15 cellular contexts compared by ENCODE assay signal in genomic region chr3:158465074-158465473, GRCh38.
A peak's percentile ranks its signal among the peaks of the same experiment; 100 is the strongest.
DNase-seq lines count a peak whose midpoint lies in the region; ATAC-seq and TF ChIP-seq lines count a peak whose summit lies in the region.
"Had no signal": no experiment of that assay in that cellular context is flagged by ENCODE, and none has a peak within 500 bp of the region (broad histone marks: within the 10 kb centered on the region; RNA-seq: fewer than 3 reads in every experiment).

No MANE protein-coding gene starts in this region.

- intact Hi-C loops in posterior cingulate gyrus (cut with DNase I) (no loop called here), lower leg skin (cut with DNase I; ENCODE audit: low total_unique reads) (no loop called here), head of caudate nucleus (cut with DNase I) (no loop called here)

- no peak overlapping the region for H3K4me3 ChIP-seq in GM12865 (ENCODE audit: low read depth, low read length)
- no peak overlapping the region for H3K4me3 ChIP-seq in lower leg skin (ENCODE audit: low read depth, poor library complexity, severe bottlenecking)
- H3K4me3 ChIP-seq: sigmoid colon had no signal

- DNase-seq in GM12865 (ENCODE audit: low read depth) (peak; percentile 45), posterior cingulate gyrus (no peak), lower leg skin (ENCODE audit: low spot score in 2 of 2) (no peak), head of caudate nucleus (no peak), MV-4-11 (lab: John Stamatoyannopoulos, UW) (no peak)
- DNase-seq: activated CD4-positive, alpha-beta T cell treated with anti-CD3 and anti-CD28 coated beads for 36 hours; activated naive CD4-positive, alpha-beta T cell treated with anti-CD3 and anti-CD28 coated beads, Interleukin-2, amount 10 ng/mL, durations not matched to agents 7 days and 5 days; brain microvascular endothelial cell; NCI-H187; occipital lobe; sigmoid colon; stimulated activated CD4-positive, alpha-beta T cell treated with anti-CD3 and anti-CD28 coated beads, Interleukin-4, amount 100 ng/mL, for 1 hour had no signal

- 85 to 87% methylated on average over 3 of the region's 3 CpGs for WGBS in lower leg skin, 2 donors

- no peak for TF ChIP-seq POLR2A in lower leg skin (IDR thresholded peaks at IDR 0.05)

- TF ChIP-seq CTCF in GM12865 (IDR thresholded peaks at IDR 0.05; ENCODE audit: insufficient read depth, low read depth, low read length, missing control alignments): no peak
- TF ChIP-seq CTCF in lower leg skin (IDR thresholded peaks at IDR 0.05): no peak

- ATAC-seq in GM19395 (IDR thresholded peaks at IDR 0.05; ENCODE audit: unreplicated experiment): peak; percentile 83
- ATAC-seq in HG02852 (IDR thresholded peaks at IDR 0.05; ENCODE audit: unreplicated experiment): peak; percentile 82
- peak; percentile 70 for ATAC-seq in HG03571 (IDR thresholded peaks at IDR 0.05; ENCODE audit: unreplicated experiment)
- ATAC-seq: activated CD4-positive, alpha-beta T cell treated with anti-CD3 and anti-CD28 coated beads for 36 hours had no signal
